Comparison of ENCODE assay signal across 7 cellular contexts in the genomic region with DNA sequence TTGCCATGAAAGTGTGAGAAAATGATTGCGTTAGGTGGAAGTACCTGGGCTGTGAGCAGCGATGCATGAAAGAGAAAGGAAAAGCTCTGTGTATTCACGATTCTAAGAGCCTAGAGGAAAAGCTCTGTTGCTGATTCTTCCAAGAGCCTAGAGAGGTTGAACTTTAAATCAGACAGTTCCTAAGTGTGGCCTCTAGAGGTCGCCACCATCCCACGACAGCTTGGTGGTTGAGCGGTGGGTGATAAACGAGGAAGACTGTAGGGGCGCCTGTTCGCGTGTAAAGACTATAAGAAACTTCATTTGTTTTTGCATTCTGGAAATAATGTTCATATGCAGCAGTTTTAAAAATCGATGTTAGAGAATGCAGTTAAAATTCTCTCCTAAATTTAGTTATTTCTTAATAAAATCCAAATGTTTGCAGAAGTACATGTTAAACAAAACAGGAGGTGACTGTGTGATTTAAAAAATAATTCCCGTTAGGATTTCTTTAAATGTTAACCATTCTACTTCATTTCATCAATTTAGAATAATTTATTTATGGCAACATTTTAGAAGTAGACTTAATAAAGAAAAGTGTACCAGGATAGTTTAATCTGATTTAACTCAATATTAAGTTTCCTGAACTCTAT.
DNase-seq lines count a peak whose midpoint lies in the region; ATAC-seq and TF ChIP-seq lines count a peak whose summit lies in the region.

No MANE protein-coding gene starts in this region.

- TF ChIP-seq POLR2A in gastrocnemius medialis (IDR thresholded peaks at IDR 0.05) = no peak

- ATAC-seq in activated CD4-positive, alpha-beta T cell treated with anti-CD3 and anti-CD28 coated beads for 36 hours = peak; percentile 70
- no peak for ATAC-seq in gastrocnemius medialis
- ATAC-seq in HG03469 (IDR thresholded peaks at IDR 0.05; ENCODE audit: unreplicated experiment) = no peak

- no peaks in the 10 kb centered on the region for H3K36me3 ChIP-seq in GM06990 (ENCODE audit: control insufficient read depth, insufficient read depth, low read length)
- H3K36me3 ChIP-seq in gastrocnemius medialis = no peaks in the 10 kb centered on the region

- peaks cover under 1 to 4% of the 10 kb centered on the region in 2 donors for H3K4me1 ChIP-seq in gastrocnemius medialis

- peaks cover 6% of the 10 kb centered on the region for H3K9me3 Mint-ChIP-seq in activated CD4-positive, alpha-beta T cell treated with anti-CD3 and anti-CD28 coated beads for 36 hours (ENCODE audit: low read depth)

- no peak overlapping the region for H3K4me3 Mint-ChIP-seq in activated CD4-positive, alpha-beta T cell treated with anti-CD3 and anti-CD28 coated beads for 36 hours

- DNase-seq in GM06990 (ENCODE audit: extremely low read depth, insufficient read length) (no peak), HEK293T (ENCODE audit: extremely low spot score) (peak; percentile 70), NCI-H345 (lab: John Stamatoyannopoulos, UW) (peak; percentile 62), epithelial cell of proximal tubule (ENCODE audit: low read depth) (no peak), gastrocnemius medialis (no peak)
- DNase-seq in activated CD4-positive, alpha-beta T cell treated with anti-CD3 and anti-CD28 coated beads for 36 hours = peak; percentile 82

- intact Hi-C loops in activated CD4-positive, alpha-beta T cell treated with anti-CD3 and anti-CD28 coated beads for 36 hours (cut with DNase I, micrococcal nuclease) = loop anchor here (5.0 to 10.0 kb wide), 5 partner anchors 126 to 926 kb away; no protein-coding TSS in a partner anchor
- intact Hi-C loops in gastrocnemius medialis (cut with DNase I; ENCODE audit: low total_unique reads) = loop anchor here (5.0 to 10.0 kb wide), 2 partner anchors 571 to 694 kb away; no protein-coding TSS in a partner anchor

- H3K9me3 ChIP-seq in gastrocnemius medialis = no peaks in the 10 kb centered on the region

- no peak overlapping the region for H3K27ac Mint-ChIP-seq in activated CD4-positive, alpha-beta T cell treated with anti-CD3 and anti-CD28 coated beads for 36 hours

- CTCF ChIA-PET in HEK293T (lab: Yijun Ruan, JAX) = interaction anchor here (0.6 to 1.0 kb wide), 4 partner anchors 10 to 925 kb away, joined by 3 to 4 read pairs (median 4); no protein-coding TSS in a partner anchor
- CTCF ChIA-PET in activated CD4-positive, alpha-beta T cell treated with anti-CD3 and anti-CD28 coated beads for 36 hours (lab: Charles Lee) = interaction anchor here (0.6 to 2.4 kb wide), 10 partner anchors 10 to 996 kb away, joined by 3 to 6 read pairs (median 4); no protein-coding TSS in a partner anchor

- H3K36me3 Mint-ChIP-seq in activated CD4-positive, alpha-beta T cell treated with anti-CD3 and anti-CD28 coated beads for 36 hours (ENCODE audit: low read depth) = peaks cover 2% of the 10 kb centered on the region

- H3K27me3 ChIP-seq in GM06990 (replicated peaks; ENCODE audit: control insufficient read depth, insufficient read depth, low read length) (no peaks in the 10 kb centered on the region), gastrocnemius medialis (no peaks in the 10 kb centered on the region)

- no peak overlapping the region for H3K4me3 ChIP-seq in GM06990 (replicated peaks; ENCODE audit: low read depth, low read length)
- H3K4me3 ChIP-seq in epithelial cell of proximal tubule (ENCODE audit: low read depth, low read length) = no peak overlapping the region
- H3K4me3 ChIP-seq in gastrocnemius medialis = no peak overlapping the region

- POLR2A ChIA-PET in HEK293T (lab: Yijun Ruan, JAX) = no interaction called here
- POLR2A ChIA-PET in activated CD4-positive, alpha-beta T cell treated with anti-CD3 and anti-CD28 coated beads for 36 hours (lab: Charles Lee) = no interaction called here

- peaks cover 25% of the 10 kb centered on the region for H3K27me3 Mint-ChIP-seq in activated CD4-positive, alpha-beta T cell treated with anti-CD3 and anti-CD28 coated beads for 36 hours

- H3K27ac ChIP-seq in gastrocnemius medialis = no peak overlapping the region

- peak; percentile 84 for TF ChIP-seq CTCF in GM06990 (IDR thresholded peaks at IDR 0.05; ENCODE audit: insufficient read depth, low read length, poor library complexity, severe bottlenecking)
- peak; percentile 85 for TF ChIP-seq CTCF in epithelial cell of proximal tubule (conservative IDR thresholded peaks at IDR 0.05; ENCODE audit: low read depth, low read length)
- TF ChIP-seq CTCF in gastrocnemius medialis (IDR thresholded peaks at IDR 0.05 in 4 of 5, conservative IDR thresholded peaks at IDR 0.05 in 1 of 5) = peak; percentile 16 to 72 (median 45)

- no peaks in the 10 kb centered on the region for H3K4me1 Mint-ChIP-seq in activated CD4-positive, alpha-beta T cell treated with anti-CD3 and anti-CD28 coated beads for 36 hours

- in situ Hi-C loops in gastrocnemius medialis (cut with MboI; ENCODE audit: low sequenced_read_pairs in 4 of 4) = no loop called here

TF ChIP-seq in HEK293T, 16 proteins besides CTCF, POLR2A, EP300 and RAD21:
- TF ChIP-seq ELF4 (IDR thresholded peaks at IDR 0.05) (no peak), HDGF (IDR thresholded peaks at IDR 0.05; ENCODE audit: borderline replicate concordance) (no peak), LEF1 (IDR thresholded peaks at IDR 0.05; ENCODE audit: borderline replicate concordance) (no peak), BHLHE40 (IDR thresholded peaks at IDR 0.05; ENCODE audit: borderline replicate concordance) (no peak), SUZ12 (IDR thresholded peaks at IDR 0.05) (no peak), SP1 (IDR thresholded peaks at IDR 0.05) (no peak), L3MBTL2 (conservative IDR thresholded peaks at IDR 0.05) (no peak), ARNT (IDR thresholded peaks at IDR 0.05) (no peak), FOXM1 (IDR thresholded peaks at IDR 0.05; ENCODE audit: borderline replicate concordance) (no peak), FOXA1 (IDR thresholded peaks at IDR 0.05) (no peak), ZNF384 (IDR thresholded peaks at IDR 0.05) (no peak), CTBP1 (IDR thresholded peaks at IDR 0.05; ENCODE audit: borderline replicate concordance) (no peak), NFRKB (IDR thresholded peaks at IDR 0.05) (no peak), FOXK2 (IDR thresholded peaks at IDR 0.05) (no peak), TARDBP (IDR thresholded peaks at IDR 0.05) (no peak)
- TF ChIP-seq, protein P1, sequence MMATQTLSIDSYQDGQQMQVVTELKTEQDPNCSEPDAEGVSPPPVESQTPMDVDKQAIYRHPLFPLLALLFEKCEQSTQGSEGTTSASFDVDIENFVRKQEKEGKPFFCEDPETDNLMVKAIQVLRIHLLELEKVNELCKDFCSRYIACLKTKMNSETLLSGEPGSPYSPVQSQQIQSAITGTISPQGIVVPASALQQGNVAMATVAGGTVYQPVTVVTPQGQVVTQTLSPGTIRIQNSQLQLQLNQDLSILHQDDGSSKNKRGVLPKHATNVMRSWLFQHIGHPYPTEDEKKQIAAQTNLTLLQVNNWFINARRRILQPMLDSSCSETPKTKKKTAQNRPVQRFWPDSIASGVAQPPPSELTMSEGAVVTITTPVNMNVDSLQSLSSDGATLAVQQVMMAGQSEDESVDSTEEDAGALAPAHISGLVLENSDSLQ (IDR thresholded peaks at IDR 0.05) = no peak

Comparison
In these comparisons a context has a peak if more than half of its experiments do, and no peak if none do; other contexts are left out.
1. DNase-seq: peak in HEK293T (single experiment), NCI-H345 (single experiment) and activated CD4-positive, alpha-beta T cell treated with anti-CD3 and anti-CD28 coated beads for 36 hours (single experiment); none in GM06990 (single experiment), epithelial cell of proximal tubule (single experiment) and gastrocnemius medialis (0 of 2).
2. Peak in every context shown above with its lines, with median percentiles within 50 percentile points of each other: CTCF ChIP-seq.